Comparison of ENCODE assay signal across 24 cellular contexts in the genomic region with DNA sequence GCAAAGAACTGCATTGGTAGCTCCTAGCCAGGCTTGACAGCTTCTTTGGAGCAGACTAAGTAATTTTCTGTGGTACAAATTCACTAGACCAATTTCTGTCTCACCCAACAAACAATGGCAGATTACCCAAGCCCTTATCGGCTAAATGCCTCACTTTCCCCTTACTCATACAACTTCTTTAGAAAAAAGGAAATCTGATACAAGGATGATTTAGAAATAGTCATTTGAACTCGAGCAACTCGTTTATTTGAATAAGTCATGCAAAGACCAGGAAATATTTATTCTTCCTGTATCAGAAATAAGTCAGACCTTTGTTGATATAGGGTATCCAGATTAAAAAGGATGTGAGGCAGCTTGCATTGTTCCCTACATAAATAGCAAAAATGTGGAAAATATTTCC.
DNase-seq lines count a peak whose midpoint lies in the region; TF ChIP-seq lines count a peak whose summit lies in the region.
"Had no signal": no experiment of that assay in that cellular context is flagged by ENCODE, and none has a peak within 500 bp of the region (broad histone marks: within the 10 kb centered on the region; RNA-seq: fewer than 3 reads in every experiment).

No MANE protein-coding gene starts in this region.

- H3K9me3 ChIP-seq in adipocyte (ENCODE audit: control insufficient read depth, low read length): no peaks in the 10 kb centered on the region
- H3K9me3 ChIP-seq: esophagus muscularis mucosa, left lung, prostate gland, SJSA1, uterus had no signal

- no peak overlapping the region for H3K27ac ChIP-seq in dorsolateral prefrontal cortex
- H3K27ac ChIP-seq: esophagus muscularis mucosa, left lung, prostate gland, SJSA1, uterus had no signal

- DNase-seq in HPDE6-E6E7 (ENCODE audit: extremely low spot score) (peak; percentile 46), adipocyte (ENCODE audit: low read depth) (peak; percentile 68), fibroblast of peridontal ligament (ENCODE audit: extremely low read depth) (peak; percentile 61), stromal cell of bone marrow (ENCODE audit: low read depth) (peak; percentile 19), COLO668 (lab: John Stamatoyannopoulos, UW; ENCODE audit: unreplicated experiment) (no peak), dorsolateral prefrontal cortex (no peak), GM03348 (ENCODE audit: low spot score) (no peak)
- DNase-seq: activated CD4-positive, alpha-beta T cell treated with anti-CD3 and anti-CD28 coated beads for 4 hours; activated naive CD4-positive, alpha-beta T cell treated with anti-CD3 and anti-CD28 coated beads for 36 hours; activated T-cell treated with anti-CD3 and anti-CD28 coated beads, Interleukin-2, amount 50 U/mL, for 72 hours; CD8-positive, alpha-beta memory T cell; cerebellar nuclear complex; DMS79 treated with DMSO at 0.1 percent for 48 hours; effector CD8-positive, alpha-beta T cell; left lung; NCI-H1417; NCI-H2107; NCI-H510A; substantia nigra; T-helper 1 cell; uterus had no signal

- H3K36me3 ChIP-seq in adipocyte (ENCODE audit: control insufficient read depth, insufficient read depth, low read length, severe bottlenecking): no peaks in the 10 kb centered on the region
- H3K36me3 ChIP-seq: esophagus muscularis mucosa, left lung, prostate gland, SJSA1, uterus had no signal

- H3K27me3 ChIP-seq in adipocyte (replicated peaks; ENCODE audit: control insufficient read depth, insufficient read depth, low read length) (no peaks in the 10 kb centered on the region), dorsolateral prefrontal cortex (no peaks in the 10 kb centered on the region)
- H3K27me3 ChIP-seq: esophagus muscularis mucosa, left lung, SJSA1, uterus had no signal

- no peaks in the 10 kb centered on the region for H3K4me1 ChIP-seq in adipocyte (ENCODE audit: control insufficient read depth, insufficient read depth, low read length)
- H3K4me1 ChIP-seq: esophagus muscularis mucosa, left lung, prostate gland, uterus had no signal

- no peak overlapping the region for H3K9ac ChIP-seq in adipocyte (ENCODE audit: low read length)

- H3K4me3 ChIP-seq in adipocyte (ENCODE audit: low read length) (no peak overlapping the region), dorsolateral prefrontal cortex (no peak overlapping the region)
- H3K4me3 ChIP-seq: esophagus muscularis mucosa, left lung, prostate gland, SJSA1, uterus had no signal

- intact Hi-C loops in dorsolateral prefrontal cortex (cut with DNase I): no loop called here

- TF ChIP-seq CTCF in dorsolateral prefrontal cortex (IDR thresholded peaks at IDR 0.05 in 54 of 56, conservative IDR thresholded peaks at IDR 0.05 in 2 of 56; ENCODE audit: low read depth in 1 of 56, partially characterized antibody in 56 of 56): no peak

Comparison
In these comparisons a context has a peak if more than half of its experiments do, and no peak if none do; other contexts are left out.
1. DNase-seq: peak in HPDE6-E6E7 (single experiment), adipocyte (single experiment), fibroblast of peridontal ligament (single experiment) and stromal cell of bone marrow (single experiment); none in COLO668 (single experiment), dorsolateral prefrontal cortex (0 of 10) and GM03348 (single experiment).